Comparison of ENCODE assay signal across 1 cellular context in genomic region chr19:49570997-49571676, GRCh38.
TF ChIP-seq lines count a peak whose summit lies in the region.

No MANE protein-coding gene starts in this region.

TF ChIP-seq in HepG2, 621 proteins besides CTCF, POLR2A, EP300 and RAD21 (continued from another document and continues in another):
- peak; percentile 73 for TF ChIP-seq ZNF574 (CRISPR knock-in tag; IDR thresholded peaks at IDR 0.05)
- TF ChIP-seq SMC3 (IDR thresholded peaks at IDR 0.05; ENCODE audit: low read length), result peak; percentile 49; the same call in 1 of the 2 replicates
- 0 out of 2 replicates have a peak, but pooled peaks have one; percentile 37 for TF ChIP-seq ERF (CRISPR knock-in tag; IDR thresholded peaks at IDR 0.05)
- no peak for TF ChIP-seq ZNF18 (CRISPR knock-in tag; IDR thresholded peaks at IDR 0.05; ENCODE audit: insufficient replicate concordance)
- no peak for TF ChIP-seq ZNF550 (CRISPR knock-in tag; IDR thresholded peaks at IDR 0.05; ENCODE audit: borderline replicate concordance)
- TF ChIP-seq PRMT3 (CRISPR knock-in tag; IDR thresholded peaks at IDR 0.05; ENCODE audit: borderline replicate concordance, low read depth), result no peak
- 0 out of 2 replicates have a peak, but pooled peaks have one; percentile 36 for TF ChIP-seq ZNF556 (CRISPR knock-in tag; IDR thresholded peaks at IDR 0.05; ENCODE audit: borderline replicate concordance)
- no peak for TF ChIP-seq NR2F2 (IDR thresholded peaks at IDR 0.05; ENCODE audit: borderline replicate concordance, low read depth)
- TF ChIP-seq FLYWCH1 (CRISPR knock-in tag; IDR thresholded peaks at IDR 0.05), result no peak
- TF ChIP-seq U2AF1 (optimal IDR thresholded peaks at IDR 0.05; ENCODE audit: low read depth, low read length), result no peak
- TF ChIP-seq ZNF292 (CRISPR knock-in tag; IDR thresholded peaks at IDR 0.05; ENCODE audit: borderline replicate concordance, low read depth), result peak; percentile 45; the same call in 1 of the 2 replicates
- TF ChIP-seq ZNF598 (CRISPR knock-in tag; IDR thresholded peaks at IDR 0.05; ENCODE audit: borderline replicate concordance), result no peak
- 0 out of 2 replicates have a peak, but pooled peaks have one; percentile 19 for TF ChIP-seq KAT8 (CRISPR knock-in tag; IDR thresholded peaks at IDR 0.05)
- TF ChIP-seq ZNF501 (CRISPR knock-in tag; IDR thresholded peaks at IDR 0.05), result 0 out of 2 replicates have a peak, but pooled peaks have one; percentile 7
- 0 out of 2 replicates have a peak, but pooled peaks have one; percentile 23 for TF ChIP-seq HOXA3 (CRISPR knock-in tag; IDR thresholded peaks at IDR 0.05)
- peak; percentile 33; the same call in 1 of the 2 replicates for TF ChIP-seq ZNF121 (CRISPR knock-in tag; IDR thresholded peaks at IDR 0.05)
- TF ChIP-seq, protein P1, sequence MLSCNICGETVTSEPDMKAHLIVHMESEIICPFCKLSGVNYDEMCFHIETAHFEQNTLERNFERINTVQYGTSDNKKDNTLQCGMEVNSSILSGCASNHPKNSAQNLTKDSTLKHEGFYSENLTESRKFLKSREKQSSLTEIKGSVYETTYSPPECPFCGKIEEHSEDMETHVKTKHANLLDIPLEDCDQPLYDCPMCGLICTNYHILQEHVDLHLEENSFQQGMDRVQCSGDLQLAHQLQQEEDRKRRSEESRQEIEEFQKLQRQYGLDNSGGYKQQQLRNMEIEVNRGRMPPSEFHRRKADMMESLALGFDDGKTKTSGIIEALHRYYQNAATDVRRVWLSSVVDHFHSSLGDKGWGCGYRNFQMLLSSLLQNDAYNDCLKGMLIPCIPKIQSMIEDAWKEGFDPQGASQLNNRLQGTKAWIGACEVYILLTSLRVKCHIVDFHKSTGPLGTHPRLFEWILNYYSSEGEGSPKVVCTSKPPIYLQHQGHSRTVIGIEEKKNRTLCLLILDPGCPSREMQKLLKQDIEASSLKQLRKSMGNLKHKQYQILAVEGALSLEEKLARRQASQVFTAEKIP (CRISPR knock-in tag; IDR thresholded peaks at IDR 0.05; ENCODE audit: borderline replicate concordance), result no peak
- TF ChIP-seq HNF1B (CRISPR knock-in tag; IDR thresholded peaks at IDR 0.05), result peak; percentile 16; the same call in 1 of the 2 replicates
- TF ChIP-seq CCDC6 (CRISPR knock-in tag; IDR thresholded peaks at IDR 0.05), result no peak
- TF ChIP-seq SIX1 (CRISPR knock-in tag; IDR thresholded peaks at IDR 0.05; ENCODE audit: borderline replicate concordance), result peak; percentile 16; the same call in 1 of the 2 replicates
- TF ChIP-seq SAP130 (CRISPR knock-in tag; IDR thresholded peaks at IDR 0.05; ENCODE audit: low read depth), result peak; percentile 69
- no peak for TF ChIP-seq ZNF577 (CRISPR knock-in tag; IDR thresholded peaks at IDR 0.05; ENCODE audit: borderline replicate concordance, low read depth)
- TF ChIP-seq CBX5 (CRISPR knock-in tag; IDR thresholded peaks at IDR 0.05; ENCODE audit: borderline replicate concordance), result peak; percentile 82; the same call in 1 of the 2 replicates
- TF ChIP-seq AKAP8 (CRISPR knock-in tag; IDR thresholded peaks at IDR 0.05), result 0 out of 2 replicates have a peak, but pooled peaks have one; percentile 25
- TF ChIP-seq TEAD3 (CRISPR knock-in tag; optimal IDR thresholded peaks at IDR 0.05; ENCODE audit: borderline replicate concordance), result peak; percentile 38
- TF ChIP-seq NR2C2 (CRISPR knock-in tag; IDR thresholded peaks at IDR 0.05; ENCODE audit: borderline replicate concordance), result no peak
- TF ChIP-seq ARID4A (CRISPR knock-in tag; IDR thresholded peaks at IDR 0.05; ENCODE audit: borderline replicate concordance), result peak; percentile 59; the same call in 1 of the 2 replicates
- TF ChIP-seq, protein P2, sequence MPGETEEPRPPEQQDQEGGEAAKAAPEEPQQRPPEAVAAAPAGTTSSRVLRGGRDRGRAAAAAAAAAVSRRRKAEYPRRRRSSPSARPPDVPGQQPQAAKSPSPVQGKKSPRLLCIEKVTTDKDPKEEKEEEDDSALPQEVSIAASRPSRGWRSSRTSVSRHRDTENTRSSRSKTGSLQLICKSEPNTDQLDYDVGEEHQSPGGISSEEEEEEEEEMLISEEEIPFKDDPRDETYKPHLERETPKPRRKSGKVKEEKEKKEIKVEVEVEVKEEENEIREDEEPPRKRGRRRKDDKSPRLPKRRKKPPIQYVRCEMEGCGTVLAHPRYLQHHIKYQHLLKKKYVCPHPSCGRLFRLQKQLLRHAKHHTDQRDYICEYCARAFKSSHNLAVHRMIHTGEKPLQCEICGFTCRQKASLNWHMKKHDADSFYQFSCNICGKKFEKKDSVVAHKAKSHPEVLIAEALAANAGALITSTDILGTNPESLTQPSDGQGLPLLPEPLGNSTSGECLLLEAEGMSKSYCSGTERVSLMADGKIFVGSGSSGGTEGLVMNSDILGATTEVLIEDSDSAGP (CRISPR knock-in tag; IDR thresholded peaks at IDR 0.05; ENCODE audit: borderline replicate concordance), result no peak
- no peak for TF ChIP-seq HCFC1 (IDR thresholded peaks at IDR 0.05; ENCODE audit: low read depth, low read length)
- no peak for TF ChIP-seq ZNF75D (CRISPR knock-in tag; IDR thresholded peaks at IDR 0.05; ENCODE audit: borderline replicate concordance)
- TF ChIP-seq, protein P3, sequence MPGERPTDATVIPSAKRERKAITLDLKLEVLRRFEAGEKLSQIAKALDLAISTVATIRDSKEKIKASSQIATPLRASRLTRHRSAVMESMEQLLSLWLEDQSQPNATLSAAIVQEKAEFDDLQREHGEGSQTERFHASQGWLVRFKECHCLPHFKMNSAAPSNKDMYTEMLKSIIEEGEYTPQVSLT (CRISPR knock-in tag; IDR thresholded peaks at IDR 0.05; ENCODE audit: borderline replicate concordance, low read depth), result no peak
- TF ChIP-seq ZHX2 (IDR thresholded peaks at IDR 0.05; ENCODE audit: low read depth), result no peak
- no peak for TF ChIP-seq ZHX2 (CRISPR knock-in tag; IDR thresholded peaks at IDR 0.05; ENCODE audit: borderline replicate concordance)
- TF ChIP-seq SIX4 (CRISPR knock-in tag; IDR thresholded peaks at IDR 0.05), result 0 out of 2 replicates have a peak, but pooled peaks have one; percentile 42
- TF ChIP-seq, protein P4, sequence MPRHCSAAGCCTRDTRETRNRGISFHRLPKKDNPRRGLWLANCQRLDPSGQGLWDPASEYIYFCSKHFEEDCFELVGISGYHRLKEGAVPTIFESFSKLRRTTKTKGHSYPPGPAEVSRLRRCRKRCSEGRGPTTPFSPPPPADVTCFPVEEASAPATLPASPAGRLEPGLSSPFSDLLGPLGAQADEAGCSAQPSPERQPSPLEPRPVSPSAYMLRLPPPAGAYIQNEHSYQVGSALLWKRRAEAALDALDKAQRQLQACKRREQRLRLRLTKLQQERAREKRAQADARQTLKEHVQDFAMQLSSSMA (CRISPR knock-in tag; IDR thresholded peaks at IDR 0.05), result no peak
- TF ChIP-seq TMF1 (CRISPR knock-in tag; IDR thresholded peaks at IDR 0.05; ENCODE audit: low read depth), result no peak
- no peak for TF ChIP-seq RFXANK (CRISPR knock-in tag; IDR thresholded peaks at IDR 0.05)
- TF ChIP-seq ZNF670 (CRISPR knock-in tag; IDR thresholded peaks at IDR 0.05; ENCODE audit: borderline replicate concordance), result no peak
